In genomic region chr4:78954048-78954666, GRCh38 we compare ENCODE assay signal across 8 cellular contexts. TPM values are rescaled to one million over a fixed set of nuclear protein-coding genes. Genes with fewer than 3 reads are reported as not detected.
A peak's percentile ranks its signal among the peaks of the same experiment; 100 is the strongest.
DNase-seq lines count a peak whose midpoint lies in the region; ATAC-seq and FAIRE-seq lines count a peak whose summit lies in the region.

No MANE protein-coding gene starts in this region.

- no peak overlapping the region for H3K27ac ChIP-seq in Karpas-422 (ENCODE audit: low read length)
- H3K27ac ChIP-seq in CD8-positive, alpha-beta memory T cell (ENCODE audit: low read depth, low read length): no peak overlapping the region

- H3K27me3 ChIP-seq in Karpas-422 (ENCODE audit: low read length): no peaks in the 10 kb centered on the region
- no peaks in the 10 kb centered on the region for H3K27me3 ChIP-seq in CD8-positive, alpha-beta memory T cell (ENCODE audit: insufficient read depth, low read length, poor library complexity, severe bottlenecking)

- peak; percentile 40 for DNase-seq in Karpas-422
- DNase-seq in T-helper 17 cell: no peak
- DNase-seq in lung microvascular endothelial cell (ENCODE audit: low read depth in 2 of 2): peak; percentile 13 to 26
- no peak for DNase-seq in HuH-7 (ENCODE audit: low spot score)
- DNase-seq in CD8-positive, alpha-beta memory T cell: no peak
- no peak for DNase-seq in C1 segment of cervical spinal cord (lab: John Stamatoyannopoulos, UW)

- no peak overlapping the region for H3K9ac ChIP-seq in Karpas-422 (ENCODE audit: low read length)

- H4K20me1 ChIP-seq in Karpas-422 (ENCODE audit: insufficient read depth, low read depth, low read length): no peaks in the 10 kb centered on the region

- H3K79me2 ChIP-seq in Karpas-422 (ENCODE audit: low read length): no peaks in the 10 kb centered on the region

- no peak overlapping the region for H2AFZ ChIP-seq in Karpas-422 (ENCODE audit: low read length)

- H3K9me2 ChIP-seq in Karpas-422 (replicated peaks; ENCODE audit: insufficient read depth, low read length): no peaks in the 10 kb centered on the region

- H3K4me3 ChIP-seq in Karpas-422 (ENCODE audit: low read length): no peak overlapping the region
- H3K4me3 ChIP-seq in CD8-positive, alpha-beta memory T cell (ENCODE audit: low read length): no peak overlapping the region

- peaks cover 5% of the 10 kb centered on the region for H3K4me1 Mint-ChIP-seq in T-helper 17 cell
- peaks cover 0 to 4% (median 0%) of the 10 kb centered on the region in 3 donors for H3K4me1 Mint-ChIP-seq in CD8-positive, alpha-beta memory T cell

- no peaks in the 10 kb centered on the region for H3K36me3 ChIP-seq in Karpas-422 (ENCODE audit: insufficient read depth, low read length)
- no peaks in the 10 kb centered on the region for H3K36me3 ChIP-seq in CD8-positive, alpha-beta memory T cell (ENCODE audit: insufficient read depth, low read length)

- CTCF ChIA-PET in CD8-positive, alpha-beta memory T cell (lab: Charles Lee): no interaction called here

- peak; percentile 6 for FAIRE-seq in G401.6 (lab: Jason Lieb, UNC)

- peaks cover 37% of the 10 kb centered on the region for H3K27me3 Mint-ChIP-seq in T-helper 17 cell
- peaks cover 8 to 33% of the 10 kb centered on the region in 2 donors for H3K27me3 Mint-ChIP-seq in CD8-positive, alpha-beta memory T cell

- POLR2A ChIA-PET in CD8-positive, alpha-beta memory T cell (lab: Charles Lee): no interaction called here

- H3K9me3 ChIP-seq in Karpas-422 (ENCODE audit: low read length) (no peaks in the 10 kb centered on the region), T-helper 17 cell (ENCODE audit: control insufficient read depth, low read length, poor library complexity, severe bottlenecking) (no peaks in the 10 kb centered on the region)
- no peaks in the 10 kb centered on the region for H3K9me3 ChIP-seq in CD8-positive, alpha-beta memory T cell (ENCODE audit: low read length)

- H3K27ac Mint-ChIP-seq in T-helper 17 cell: no peak overlapping the region
- no peak overlapping the region for H3K27ac Mint-ChIP-seq in CD8-positive, alpha-beta memory T cell

- ATAC-seq in T-helper 17 cell (peak; percentile 52), GM21423 (IDR thresholded peaks at IDR 0.05; ENCODE audit: unreplicated experiment) (no peak)

- H3K4me1 ChIP-seq in Karpas-422 (ENCODE audit: low read length): no peaks in the 10 kb centered on the region
- H3K4me1 ChIP-seq in CD8-positive, alpha-beta memory T cell (ENCODE audit: insufficient read depth, low read length): no peaks in the 10 kb centered on the region

- H3K4me2 ChIP-seq in Karpas-422 (ENCODE audit: low read depth, low read length, poor library complexity, severe bottlenecking): no peak overlapping the region

- H3K9me3 Mint-ChIP-seq in CD8-positive, alpha-beta memory T cell: no peaks in the 10 kb centered on the region

- H3K36me3 Mint-ChIP-seq in T-helper 17 cell (ENCODE audit: low read depth): peaks cover 2% of the 10 kb centered on the region
- peaks cover 0 to 4% (median 0%) of the 10 kb centered on the region in 3 donors for H3K36me3 Mint-ChIP-seq in CD8-positive, alpha-beta memory T cell

- H3K4me3 Mint-ChIP-seq in T-helper 17 cell: no peak overlapping the region
- H3K4me3 Mint-ChIP-seq in CD8-positive, alpha-beta memory T cell: no peak overlapping the region

RNA-seq across cellular contexts. Expression of gene PAQR3, which starts 14.9 kb away (rescaled TPM):
- 11.7 and 46.0 TPM in 2 replicates for total RNA-seq in Karpas-422 (2014; rRNA removed; shearing (Covaris generic); ENCODE audit: low replicate concordance)
- total RNA-seq in T-helper 17 cell (10 to 100 TPM; 25.5 to 29.5 TPM), lung microvascular endothelial cell (8.1 and 16.1 TPM in 2 replicates)
- total RNA-seq in CD8-positive, alpha-beta memory T cell: 10 to 100 TPM; 11.1 to 11.8 TPM
- polyA plus RNA-seq in CD8-positive, alpha-beta memory T cell: 7.4 TPM

Comparison
In these comparisons a context has a peak if more than half of its experiments do, and no peak if none do; other contexts are left out.
1. DNase-seq: peak in Karpas-422 (single experiment) and lung microvascular endothelial cell (2 of 2); none in T-helper 17 cell (0 of 3), HuH-7 (single experiment), CD8-positive, alpha-beta memory T cell (0 of 5) and C1 segment of cervical spinal cord (0 of 14).